Comparison of ENCODE assay signal across 8 cellular contexts in genomic region chr4:76179398-76180318, GRCh38. TPM values are rescaled to one million over a fixed set of nuclear protein-coding genes. Genes with fewer than 3 reads are reported as not detected.
DNase-seq lines count a peak whose midpoint lies in the region; ATAC-seq, FAIRE-seq and TF ChIP-seq lines count a peak whose summit lies in the region.

No MANE protein-coding gene starts in this region.

- H2AFZ ChIP-seq in MM.1S (ENCODE audit: low read length) = no peak overlapping the region

- FAIRE-seq in H54 (lab: Jason Lieb, UNC) = peak; percentile 64

- no peaks in the 10 kb centered on the region for H3K27me3 Mint-ChIP-seq in osteocyte (ENCODE audit: unreplicated experiment)

- no peaks in the 10 kb centered on the region for H3K27me3 ChIP-seq in MM.1S (replicated peaks; ENCODE audit: insufficient read depth, low read length)
- H3K27me3 ChIP-seq in gastroesophageal sphincter = no peaks in the 10 kb centered on the region
- no peaks in the 10 kb centered on the region for H3K27me3 ChIP-seq in thoracic aorta (replicated peaks; ENCODE audit: insufficient read depth)

- H3K36me3 ChIP-seq in MM.1S (replicated peaks; ENCODE audit: insufficient read depth, low read length) (no peaks in the 10 kb centered on the region), gastroesophageal sphincter (peaks cover 0 to 47% of the 10 kb centered on the region in 2 donors), thoracic aorta (peaks cover 8% of the 10 kb centered on the region)

- H3K27ac Mint-ChIP-seq in osteocyte (ENCODE audit: unreplicated experiment) = no peak overlapping the region

- no peaks in the 10 kb centered on the region for H4K20me1 ChIP-seq in MM.1S (ENCODE audit: insufficient read depth, low read length)

- no peak overlapping the region for H3K4me3 Mint-ChIP-seq in osteocyte (ENCODE audit: unreplicated experiment)

- H3K27ac ChIP-seq in MM.1S (ENCODE audit: low read length) (no peak overlapping the region), gastroesophageal sphincter (peak overlapping the region in 2 of 4 donors; percentile 33 to 35), thoracic aorta (no peak overlapping the region)

- H3K4me1 ChIP-seq in MM.1S (ENCODE audit: low read length) (no peaks in the 10 kb centered on the region), gastroesophageal sphincter (peaks cover 0 to 32% (median 2%) of the 10 kb centered on the region in 3 donors), thoracic aorta (ENCODE audit: control insufficient read depth in 1 of 2, low read depth in 2 of 2) (no peaks in the 10 kb centered on the region)

- H3K4me3 ChIP-seq in MM.1S (ENCODE audit: low read length) (no peak overlapping the region), gastroesophageal sphincter (no peak overlapping the region), thoracic aorta (no peak overlapping the region)

- H3K9me2 ChIP-seq in MM.1S (replicated peaks; ENCODE audit: insufficient read depth, low read length) = no peaks in the 10 kb centered on the region

- no peak for TF ChIP-seq EP300 in gastroesophageal sphincter (IDR thresholded peaks at IDR 0.05)

- TF ChIP-seq CTCF in MM.1S (IDR thresholded peaks at IDR 0.05; ENCODE audit: low read length) (peak; percentile 95), gastroesophageal sphincter (IDR thresholded peaks at IDR 0.05) (peak; percentile 77 to 91 (median 84)), osteocyte (IDR thresholded peaks at IDR 0.05) (peak; percentile 93), thoracic aorta (IDR thresholded peaks at IDR 0.05) (peak; percentile 92)

- no peak overlapping the region for H3K9ac ChIP-seq in MM.1S (ENCODE audit: low read length)

- no peak overlapping the region for H3K4me2 ChIP-seq in MM.1S (ENCODE audit: low read depth, low read length)

- H3K9me3 ChIP-seq in MM.1S (replicated peaks; ENCODE audit: insufficient read depth, low read length) (no peaks in the 10 kb centered on the region), gastroesophageal sphincter (no peaks in the 10 kb centered on the region), thoracic aorta (no peaks in the 10 kb centered on the region)

- H3F3A ChIP-seq in MM.1S (ENCODE audit: insufficient read depth, low read length) = no peaks in the 10 kb centered on the region

- 51 to 67% methylated on average over 2 to 9 of the region's 11 CpGs for WGBS in gastroesophageal sphincter (ENCODE audit: low coverage in 1 of 2), 2 donors

- peaks cover 15% of the 10 kb centered on the region for H3K36me3 Mint-ChIP-seq in osteocyte (ENCODE audit: unreplicated experiment)

- TF ChIP-seq POLR2A in H54 (IDR thresholded peaks at IDR 0.05; ENCODE audit: low read depth, low read length) = no peak
- TF ChIP-seq POLR2A in gastroesophageal sphincter (IDR thresholded peaks at IDR 0.05) = no peak

- peaks cover 63% of the 10 kb centered on the region for H3K79me2 ChIP-seq in MM.1S (ENCODE audit: low read length)

- H3K4me1 Mint-ChIP-seq in osteocyte (ENCODE audit: unreplicated experiment) = peaks cover 6% of the 10 kb centered on the region

- ATAC-seq in gastroesophageal sphincter = peak; percentile 73
- ATAC-seq in thoracic aorta (ENCODE audit: insufficient number of reproducible peaks, low FRiP score, low read depth) = no peak

- H3K9me3 Mint-ChIP-seq in osteocyte (ENCODE audit: unreplicated experiment) = no peaks in the 10 kb centered on the region

- DNase-seq in ELF-1 (ENCODE audit: low read depth, low spot score) (peak; percentile 86), H54 (ENCODE audit: insufficient read length, low spot score) (peak; percentile 45), MM.1S (peak; percentile 84), SIG-M5 (lab: John Stamatoyannopoulos, UW) (peak; percentile 1), osteocyte (ENCODE audit: extremely low spot score, unreplicated experiment) (peak; percentile 90), thoracic aorta (ENCODE audit: low spot score) (peak; percentile 47)
- peak; percentile 65 for DNase-seq in activated T-helper 9 cell treated with anti-CD3 and anti-CD28 coated beads, Interleukin-2, amount 50 U/mL, for 16 hours (ENCODE audit: low read depth)

RNA-seq across cellular contexts. Expression of gene NUP54, which starts 31.5 kb away (rescaled TPM):
- total RNA-seq in gastroesophageal sphincter (10 to 100 TPM; 32.2 to 58.0 (median 40.8) TPM), osteocyte (36.7 and 37.8 TPM in 2 replicates), thoracic aorta (10 to 100 TPM; 17.9 to 44.8 TPM)

RNA-seq across cellular contexts. Expression of gene SCARB2, which starts 34.0 kb away (rescaled TPM):
- 100 to 1,000 TPM; 121 to 169 (median 130) TPM for total RNA-seq in gastroesophageal sphincter
- 179 and 187 TPM in 2 replicates for total RNA-seq in osteocyte
- 100 to 1,000 TPM; 133 to 165 TPM for total RNA-seq in thoracic aorta

Comparison
In these comparisons a context has a peak if more than half of its experiments do, and no peak if none do; other contexts are left out.
1. DNase-seq: peak in every context shown above with its lines; median percentile 90 in osteocyte; 86 in ELF-1; 84 in MM.1S; 65 in activated T-helper 9 cell treated with anti-CD3 and anti-CD28 coated beads, Interleukin-2, amount 50 U/mL, for 16 hours; 47 in thoracic aorta; 45 in H54; 1 in SIG-M5.